Comparison of ENCODE assay signal across 1 cellular context in the genomic region with DNA sequence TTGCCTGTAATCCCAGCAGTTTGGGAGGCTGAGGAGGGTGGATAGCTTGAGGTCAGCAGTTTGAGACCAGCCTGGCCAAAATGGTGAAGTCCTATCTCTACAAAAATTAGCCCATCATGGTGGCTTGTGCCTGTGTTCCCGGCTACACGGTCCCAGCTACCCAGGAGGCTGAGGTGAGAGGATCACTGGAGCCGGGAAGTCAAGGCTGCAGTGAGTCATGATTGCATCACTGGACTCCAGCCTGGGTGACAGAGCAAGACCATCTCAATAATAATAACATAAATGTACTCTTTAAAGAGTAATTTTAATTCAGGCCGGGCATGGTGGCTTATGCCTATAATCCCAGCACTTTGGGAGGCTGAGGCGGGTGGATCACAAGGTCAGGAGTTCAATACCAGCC.
TF ChIP-seq lines count a peak whose summit lies in the region.

No MANE protein-coding gene starts in this region.

TF ChIP-seq in K562, 482 proteins besides CTCF, POLR2A, EP300 and RAD21:
- no peak for TF ChIP-seq CHAMP1 (IDR thresholded peaks at IDR 0.05)
- 0 out of 2 replicates have a peak, but pooled peaks have one; percentile 22 for TF ChIP-seq CEBPB (tag; IDR thresholded peaks at IDR 0.05)
- TF ChIP-seq POLR2AphosphoS5 (IDR thresholded peaks at IDR 0.05; ENCODE audit: control insufficient read depth, insufficient read depth, low read depth, low read length), result no peak
- TF ChIP-seq TEAD2 (tag; IDR thresholded peaks at IDR 0.05), result no peak
- no peak for TF ChIP-seq ZBTB17 (CRISPR knock-in tag; IDR thresholded peaks at IDR 0.05)
- TF ChIP-seq LEF1 (IDR thresholded peaks at IDR 0.05), result no peak
- no peak for TF ChIP-seq EWSR1 (IDR thresholded peaks at IDR 0.05; ENCODE audit: borderline replicate concordance, low read depth, partially characterized antibody)
- peak; percentile 63; the same call in 1 of the 2 replicates for TF ChIP-seq JUN (IDR thresholded peaks at IDR 0.05; ENCODE audit: borderline replicate concordance, low read depth, low read length)
- TF ChIP-seq JUN (CRISPR knock-in tag; IDR thresholded peaks at IDR 0.05; ENCODE audit: borderline replicate concordance), result no peak
- no peak for TF ChIP-seq POLR2G (IDR thresholded peaks at IDR 0.05; ENCODE audit: low read depth, low read length)
- TF ChIP-seq, protein P1, sequence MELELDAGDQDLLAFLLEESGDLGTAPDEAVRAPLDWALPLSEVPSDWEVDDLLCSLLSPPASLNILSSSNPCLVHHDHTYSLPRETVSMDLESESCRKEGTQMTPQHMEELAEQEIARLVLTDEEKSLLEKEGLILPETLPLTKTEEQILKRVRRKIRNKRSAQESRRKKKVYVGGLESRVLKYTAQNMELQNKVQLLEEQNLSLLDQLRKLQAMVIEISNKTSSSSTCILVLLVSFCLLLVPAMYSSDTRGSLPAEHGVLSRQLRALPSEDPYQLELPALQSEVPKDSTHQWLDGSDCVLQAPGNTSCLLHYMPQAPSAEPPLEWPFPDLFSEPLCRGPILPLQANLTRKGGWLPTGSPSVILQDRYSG (tag; conservative IDR thresholded peaks at IDR 0.05; ENCODE audit: low read depth), result no peak
- no peak for TF ChIP-seq ILF3 (IDR thresholded peaks at IDR 0.05; ENCODE audit: borderline replicate concordance)
- TF ChIP-seq ZNF263 (CRISPR knock-in tag; IDR thresholded peaks at IDR 0.05; ENCODE audit: borderline replicate concordance), result no peak
- TF ChIP-seq, protein P2, sequence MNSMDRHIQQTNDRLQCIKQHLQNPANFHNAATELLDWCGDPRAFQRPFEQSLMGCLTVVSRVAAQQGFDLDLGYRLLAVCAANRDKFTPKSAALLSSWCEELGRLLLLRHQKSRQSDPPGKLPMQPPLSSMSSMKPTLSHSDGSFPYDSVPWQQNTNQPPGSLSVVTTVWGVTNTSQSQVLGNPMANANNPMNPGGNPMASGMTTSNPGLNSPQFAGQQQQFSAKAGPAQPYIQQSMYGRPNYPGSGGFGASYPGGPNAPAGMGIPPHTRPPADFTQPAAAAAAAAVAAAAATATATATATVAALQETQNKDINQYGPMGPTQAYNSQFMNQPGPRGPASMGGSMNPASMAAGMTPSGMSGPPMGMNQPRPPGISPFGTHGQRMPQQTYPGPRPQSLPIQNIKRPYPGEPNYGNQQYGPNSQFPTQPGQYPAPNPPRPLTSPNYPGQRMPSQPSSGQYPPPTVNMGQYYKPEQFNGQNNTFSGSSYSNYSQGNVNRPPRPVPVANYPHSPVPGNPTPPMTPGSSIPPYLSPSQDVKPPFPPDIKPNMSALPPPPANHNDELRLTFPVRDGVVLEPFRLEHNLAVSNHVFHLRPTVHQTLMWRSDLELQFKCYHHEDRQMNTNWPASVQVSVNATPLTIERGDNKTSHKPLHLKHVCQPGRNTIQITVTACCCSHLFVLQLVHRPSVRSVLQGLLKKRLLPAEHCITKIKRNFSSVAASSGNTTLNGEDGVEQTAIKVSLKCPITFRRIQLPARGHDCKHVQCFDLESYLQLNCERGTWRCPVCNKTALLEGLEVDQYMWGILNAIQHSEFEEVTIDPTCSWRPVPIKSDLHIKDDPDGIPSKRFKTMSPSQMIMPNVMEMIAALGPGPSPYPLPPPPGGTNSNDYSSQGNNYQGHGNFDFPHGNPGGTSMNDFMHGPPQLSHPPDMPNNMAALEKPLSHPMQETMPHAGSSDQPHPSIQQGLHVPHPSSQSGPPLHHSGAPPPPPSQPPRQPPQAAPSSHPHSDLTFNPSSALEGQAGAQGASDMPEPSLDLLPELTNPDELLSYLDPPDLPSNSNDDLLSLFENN (IDR thresholded peaks at IDR 0.05; ENCODE audit: low read depth in 2 of 2, low read length in 2 of 2), result no peak
- TF ChIP-seq PHF8 (IDR thresholded peaks at IDR 0.05; ENCODE audit: borderline replicate concordance, low read length), result no peak
- TF ChIP-seq ATF7 (IDR thresholded peaks at IDR 0.05), result 0 out of 2 replicates have a peak, but pooled peaks have one; percentile 16
- TF ChIP-seq HCFC1 (IDR thresholded peaks at IDR 0.05; ENCODE audit: low read depth, low read length), result no peak
- TF ChIP-seq JUND (IDR thresholded peaks at IDR 0.05; ENCODE audit: borderline replicate concordance, low read depth, low read length), result peak; percentile 85
- TF ChIP-seq JUND (tag; IDR thresholded peaks at IDR 0.05; ENCODE audit: borderline replicate concordance, low read depth, low read length), result peak; percentile 45; the same call in 1 of the 3 replicates
- TF ChIP-seq CEBPG (CRISPR knock-in tag; IDR thresholded peaks at IDR 0.05), result peak; percentile 68; the same call in 1 of the 2 replicates
- peak in 1 of 2 experiments; percentile 76; a peak in 2 of 4 replicates for TF ChIP-seq CEBPG (tag; conservative IDR thresholded peaks at IDR 0.05 in 1 of 2, IDR thresholded peaks at IDR 0.05 in 1 of 2)
- TF ChIP-seq ZNF124 (CRISPR knock-in tag; IDR thresholded peaks at IDR 0.05), result no peak
- no peak for TF ChIP-seq ZBTB43 (CRISPR knock-in tag; IDR thresholded peaks at IDR 0.05)
- TF ChIP-seq SMAD3 (CRISPR knock-in tag; conservative IDR thresholded peaks at IDR 0.05), result no peak
- TF ChIP-seq, protein P3, sequence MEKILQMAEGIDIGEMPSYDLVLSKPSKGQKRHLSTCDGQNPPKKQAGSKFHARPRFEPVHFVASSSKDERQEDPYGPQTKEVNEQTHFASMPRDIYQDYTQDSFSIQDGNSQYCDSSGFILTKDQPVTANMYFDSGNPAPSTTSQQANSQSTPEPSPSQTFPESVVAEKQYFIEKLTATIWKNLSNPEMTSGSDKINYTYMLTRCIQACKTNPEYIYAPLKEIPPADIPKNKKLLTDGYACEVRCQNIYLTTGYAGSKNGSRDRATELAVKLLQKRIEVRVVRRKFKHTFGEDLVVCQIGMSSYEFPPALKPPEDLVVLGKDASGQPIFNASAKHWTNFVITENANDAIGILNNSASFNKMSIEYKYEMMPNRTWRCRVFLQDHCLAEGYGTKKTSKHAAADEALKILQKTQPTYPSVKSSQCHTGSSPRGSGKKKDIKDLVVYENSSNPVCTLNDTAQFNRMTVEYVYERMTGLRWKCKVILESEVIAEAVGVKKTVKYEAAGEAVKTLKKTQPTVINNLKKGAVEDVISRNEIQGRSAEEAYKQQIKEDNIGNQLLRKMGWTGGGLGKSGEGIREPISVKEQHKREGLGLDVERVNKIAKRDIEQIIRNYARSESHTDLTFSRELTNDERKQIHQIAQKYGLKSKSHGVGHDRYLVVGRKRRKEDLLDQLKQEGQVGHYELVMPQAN (IDR thresholded peaks at IDR 0.05; ENCODE audit: borderline replicate concordance), result no peak
- peak; percentile 94 for TF ChIP-seq ATF3 (IDR thresholded peaks at IDR 0.05)
- no peak for TF ChIP-seq ATF3 (CRISPR knock-in tag; conservative IDR thresholded peaks at IDR 0.05)
- TF ChIP-seq MYC (IDR thresholded peaks at IDR 0.05; ENCODE audit: low read depth, low read length), result no peak
- TF ChIP-seq MYC (CRISPR knock-in tag; IDR thresholded peaks at IDR 0.05; ENCODE audit: borderline replicate concordance, low read depth), result no peak
- no peak for TF ChIP-seq ZNF212 (CRISPR knock-in tag; IDR thresholded peaks at IDR 0.05)
- peak; percentile 44; the same call in 1 of the 2 replicates for TF ChIP-seq FOSL1 (tag; conservative IDR thresholded peaks at IDR 0.05)
- no peak for TF ChIP-seq ZNF146 (CRISPR knock-in tag; IDR thresholded peaks at IDR 0.05; ENCODE audit: unreplicated experiment)
